Comparison of ENCODE assay signal across 1 cellular context in the genomic region with DNA sequence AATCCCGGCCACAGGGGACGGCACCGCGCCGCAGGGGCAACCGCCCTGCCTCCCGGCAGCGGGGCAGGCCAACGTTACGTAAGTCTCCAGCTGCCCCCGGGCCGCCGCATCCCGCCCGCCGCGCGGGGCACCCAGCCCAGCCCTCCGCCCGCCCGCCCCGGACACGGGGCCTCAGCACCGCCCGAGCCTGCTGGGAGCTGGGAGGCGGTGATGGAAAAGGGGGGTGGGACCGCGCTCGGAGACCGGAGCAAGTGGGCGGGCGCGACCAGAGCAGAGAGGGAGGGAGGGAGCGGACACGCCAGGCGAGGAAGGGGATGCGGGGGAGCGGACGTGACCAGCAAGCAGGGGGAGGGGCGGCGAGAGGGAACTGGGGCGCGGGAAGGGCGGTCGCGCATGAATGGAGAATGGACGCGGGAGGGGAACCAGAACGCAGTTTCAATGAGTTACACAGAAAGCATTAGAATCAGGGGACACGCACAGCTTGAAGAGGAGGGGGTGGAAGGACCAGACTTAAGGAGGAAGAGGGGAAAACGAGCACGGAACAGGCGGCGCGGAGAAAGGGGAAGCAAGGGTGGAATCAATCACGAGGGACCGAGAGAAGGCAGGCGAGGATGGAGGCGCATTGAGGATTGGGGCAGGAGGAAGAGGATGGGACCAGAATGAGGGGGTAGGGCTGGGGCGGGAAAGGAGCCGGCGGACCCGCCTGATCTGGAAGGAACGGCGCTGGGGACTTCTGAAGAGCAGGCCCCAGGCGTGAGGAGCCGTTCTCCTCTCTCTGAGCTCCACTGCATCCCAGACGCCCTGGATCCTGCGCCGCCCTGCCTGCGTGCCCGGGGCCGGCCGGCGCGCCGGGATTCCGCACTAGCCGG.
TF ChIP-seq lines count a peak whose summit lies in the region.

No MANE protein-coding gene starts in this region.

TF ChIP-seq in GM12878, 131 proteins besides CTCF, POLR2A, EP300 and RAD21 (continued from another document and continues in another):
- TF ChIP-seq, protein P1, sequence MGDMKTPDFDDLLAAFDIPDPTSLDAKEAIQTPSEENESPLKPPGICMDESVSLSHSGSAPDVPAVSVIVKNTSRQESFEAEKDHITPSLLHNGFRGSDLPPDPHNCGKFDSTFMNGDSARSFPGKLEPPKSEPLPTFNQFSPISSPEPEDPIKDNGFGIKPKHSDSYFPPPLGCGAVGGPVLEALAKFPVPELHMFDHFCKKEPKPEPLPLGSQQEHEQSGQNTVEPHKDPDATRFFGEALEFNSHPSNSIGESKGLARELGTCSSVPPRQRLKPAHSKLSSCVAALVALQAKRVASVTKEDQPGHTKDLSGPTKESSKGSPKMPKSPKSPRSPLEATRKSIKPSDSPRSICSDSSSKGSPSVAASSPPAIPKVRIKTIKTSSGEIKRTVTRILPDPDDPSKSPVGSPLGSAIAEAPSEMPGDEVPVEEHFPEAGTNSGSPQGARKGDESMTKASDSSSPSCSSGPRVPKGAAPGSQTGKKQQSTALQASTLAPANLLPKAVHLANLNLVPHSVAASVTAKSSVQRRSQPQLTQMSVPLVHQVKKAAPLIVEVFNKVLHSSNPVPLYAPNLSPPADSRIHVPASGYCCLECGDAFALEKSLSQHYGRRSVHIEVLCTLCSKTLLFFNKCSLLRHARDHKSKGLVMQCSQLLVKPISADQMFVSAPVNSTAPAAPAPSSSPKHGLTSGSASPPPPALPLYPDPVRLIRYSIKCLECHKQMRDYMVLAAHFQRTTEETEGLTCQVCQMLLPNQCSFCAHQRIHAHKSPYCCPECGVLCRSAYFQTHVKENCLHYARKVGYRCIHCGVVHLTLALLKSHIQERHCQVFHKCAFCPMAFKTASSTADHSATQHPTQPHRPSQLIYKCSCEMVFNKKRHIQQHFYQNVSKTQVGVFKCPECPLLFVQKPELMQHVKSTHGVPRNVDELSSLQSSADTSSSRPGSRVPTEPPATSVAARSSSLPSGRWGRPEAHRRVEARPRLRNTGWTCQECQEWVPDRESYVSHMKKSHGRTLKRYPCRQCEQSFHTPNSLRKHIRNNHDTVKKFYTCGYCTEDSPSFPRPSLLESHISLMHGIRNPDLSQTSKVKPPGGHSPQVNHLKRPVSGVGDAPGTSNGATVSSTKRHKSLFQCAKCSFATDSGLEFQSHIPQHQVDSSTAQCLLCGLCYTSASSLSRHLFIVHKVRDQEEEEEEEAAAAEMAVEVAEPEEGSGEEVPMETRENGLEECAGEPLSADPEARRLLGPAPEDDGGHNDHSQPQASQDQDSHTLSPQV (IDR thresholded peaks at IDR 0.05) = no peak
- no peak for TF ChIP-seq CBX3 (IDR thresholded peaks at IDR 0.05; ENCODE audit: borderline replicate concordance, low read depth)
- peak; percentile 62 for TF ChIP-seq DPF2 (IDR thresholded peaks at IDR 0.05)
- TF ChIP-seq MXI1 (IDR thresholded peaks at IDR 0.05; ENCODE audit: low read depth, low read length) = no peak; the same call in 1 of the 2 replicates
- TF ChIP-seq ZNF207 (IDR thresholded peaks at IDR 0.05; ENCODE audit: borderline replicate concordance) = no peak; the same call in none of the 2 replicates
- no peak for TF ChIP-seq IRF4 (IDR thresholded peaks at IDR 0.05; ENCODE audit: low read depth, low read length)
- TF ChIP-seq, protein P2, sequence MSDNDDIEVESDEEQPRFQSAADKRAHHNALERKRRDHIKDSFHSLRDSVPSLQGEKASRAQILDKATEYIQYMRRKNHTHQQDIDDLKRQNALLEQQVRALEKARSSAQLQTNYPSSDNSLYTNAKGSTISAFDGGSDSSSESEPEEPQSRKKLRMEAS (IDR thresholded peaks at IDR 0.05; ENCODE audit: low read depth, low read length) = no peak
- TF ChIP-seq, protein P3, sequence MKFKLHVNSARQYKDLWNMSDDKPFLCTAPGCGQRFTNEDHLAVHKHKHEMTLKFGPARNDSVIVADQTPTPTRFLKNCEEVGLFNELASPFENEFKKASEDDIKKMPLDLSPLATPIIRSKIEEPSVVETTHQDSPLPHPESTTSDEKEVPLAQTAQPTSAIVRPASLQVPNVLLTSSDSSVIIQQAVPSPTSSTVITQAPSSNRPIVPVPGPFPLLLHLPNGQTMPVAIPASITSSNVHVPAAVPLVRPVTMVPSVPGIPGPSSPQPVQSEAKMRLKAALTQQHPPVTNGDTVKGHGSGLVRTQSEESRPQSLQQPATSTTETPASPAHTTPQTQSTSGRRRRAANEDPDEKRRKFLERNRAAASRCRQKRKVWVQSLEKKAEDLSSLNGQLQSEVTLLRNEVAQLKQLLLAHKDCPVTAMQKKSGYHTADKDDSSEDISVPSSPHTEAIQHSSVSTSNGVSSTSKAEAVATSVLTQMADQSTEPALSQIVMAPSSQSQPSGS (IDR thresholded peaks at IDR 0.05; ENCODE audit: low read length) = no peak
- peak; percentile 65 for TF ChIP-seq EED (IDR thresholded peaks at IDR 0.05; ENCODE audit: low read depth)
- TF ChIP-seq SPI1 (IDR thresholded peaks at IDR 0.05; ENCODE audit: borderline replicate concordance, insufficient read depth, low read depth, low read length) = 0 out of 2 replicates have a peak, but pooled peaks have one; percentile 15
- no peak for TF ChIP-seq NRF1 (conservative IDR thresholded peaks at IDR 0.05; ENCODE audit: low read depth, low read length)
- no peak for TF ChIP-seq RUNX3 (IDR thresholded peaks at IDR 0.05; ENCODE audit: low read length)
- TF ChIP-seq KDM1A (IDR thresholded peaks at IDR 0.05; ENCODE audit: borderline replicate concordance) = no peak
- no peak for TF ChIP-seq ASH2L (IDR thresholded peaks at IDR 0.05; ENCODE audit: borderline replicate concordance, low read depth)
- TF ChIP-seq, protein P4, sequence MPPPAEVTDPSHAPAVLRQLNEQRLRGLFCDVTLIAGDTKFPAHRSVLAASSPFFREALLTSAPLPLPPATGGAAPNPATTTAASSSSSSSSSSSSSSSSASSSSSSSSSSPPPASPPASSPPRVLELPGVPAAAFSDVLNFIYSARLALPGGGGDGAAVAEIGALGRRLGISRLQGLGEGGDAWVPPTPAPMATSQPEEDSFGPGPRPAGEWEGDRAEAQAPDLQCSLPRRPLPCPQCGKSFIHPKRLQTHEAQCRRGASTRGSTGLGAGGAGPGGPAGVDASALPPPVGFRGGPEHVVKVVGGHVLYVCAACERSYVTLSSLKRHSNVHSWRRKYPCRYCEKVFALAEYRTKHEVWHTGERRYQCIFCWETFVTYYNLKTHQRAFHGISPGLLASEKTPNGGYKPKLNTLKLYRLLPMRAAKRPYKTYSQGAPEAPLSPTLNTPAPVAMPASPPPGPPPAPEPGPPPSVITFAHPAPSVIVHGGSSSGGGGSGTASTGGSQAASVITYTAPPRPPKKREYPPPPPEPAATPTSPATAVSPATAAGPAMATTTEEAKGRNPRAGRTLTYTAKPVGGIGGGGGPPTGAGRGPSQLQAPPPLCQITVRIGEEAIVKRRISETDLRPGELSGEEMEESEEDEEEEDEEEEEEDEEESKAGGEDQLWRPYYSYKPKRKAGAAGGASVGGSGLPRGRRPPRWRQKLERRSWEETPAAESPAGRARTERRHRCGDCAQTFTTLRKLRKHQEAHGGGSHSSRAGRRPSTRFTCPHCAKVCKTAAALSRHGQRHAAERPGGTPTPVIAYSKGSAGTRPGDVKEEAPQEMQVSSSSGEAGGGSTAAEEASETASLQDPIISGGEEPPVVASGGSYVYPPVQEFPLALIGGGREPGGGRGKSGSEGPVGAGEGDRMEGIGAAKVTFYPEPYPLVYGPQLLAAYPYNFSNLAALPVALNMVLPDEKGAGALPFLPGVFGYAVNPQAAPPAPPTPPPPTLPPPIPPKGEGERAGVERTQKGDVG (CRISPR knock-in tag; IDR thresholded peaks at IDR 0.05) = no peak
- TF ChIP-seq ZZZ3 (IDR thresholded peaks at IDR 0.05; ENCODE audit: control insufficient read depth, insufficient read length, low read depth) = no peak
- TF ChIP-seq, protein P5, sequence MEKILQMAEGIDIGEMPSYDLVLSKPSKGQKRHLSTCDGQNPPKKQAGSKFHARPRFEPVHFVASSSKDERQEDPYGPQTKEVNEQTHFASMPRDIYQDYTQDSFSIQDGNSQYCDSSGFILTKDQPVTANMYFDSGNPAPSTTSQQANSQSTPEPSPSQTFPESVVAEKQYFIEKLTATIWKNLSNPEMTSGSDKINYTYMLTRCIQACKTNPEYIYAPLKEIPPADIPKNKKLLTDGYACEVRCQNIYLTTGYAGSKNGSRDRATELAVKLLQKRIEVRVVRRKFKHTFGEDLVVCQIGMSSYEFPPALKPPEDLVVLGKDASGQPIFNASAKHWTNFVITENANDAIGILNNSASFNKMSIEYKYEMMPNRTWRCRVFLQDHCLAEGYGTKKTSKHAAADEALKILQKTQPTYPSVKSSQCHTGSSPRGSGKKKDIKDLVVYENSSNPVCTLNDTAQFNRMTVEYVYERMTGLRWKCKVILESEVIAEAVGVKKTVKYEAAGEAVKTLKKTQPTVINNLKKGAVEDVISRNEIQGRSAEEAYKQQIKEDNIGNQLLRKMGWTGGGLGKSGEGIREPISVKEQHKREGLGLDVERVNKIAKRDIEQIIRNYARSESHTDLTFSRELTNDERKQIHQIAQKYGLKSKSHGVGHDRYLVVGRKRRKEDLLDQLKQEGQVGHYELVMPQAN (conservative IDR thresholded peaks at IDR 0.05) = peak; percentile 61; the same call in 1 of the 2 replicates
- TF ChIP-seq SMC3 (IDR thresholded peaks at IDR 0.05; ENCODE audit: borderline replicate concordance, low read length) = no peak
- TF ChIP-seq ESRRA (IDR thresholded peaks at IDR 0.05; ENCODE audit: low read length) = no peak
- TF ChIP-seq TCF12 (IDR thresholded peaks at IDR 0.05; ENCODE audit: low read depth, low read length) = no peak
- TF ChIP-seq RFX5 (IDR thresholded peaks at IDR 0.05; ENCODE audit: low read depth, low read length) = no peak
- no peak for TF ChIP-seq NFXL1 (IDR thresholded peaks at IDR 0.05; ENCODE audit: borderline replicate concordance)
- TF ChIP-seq, protein P6, sequence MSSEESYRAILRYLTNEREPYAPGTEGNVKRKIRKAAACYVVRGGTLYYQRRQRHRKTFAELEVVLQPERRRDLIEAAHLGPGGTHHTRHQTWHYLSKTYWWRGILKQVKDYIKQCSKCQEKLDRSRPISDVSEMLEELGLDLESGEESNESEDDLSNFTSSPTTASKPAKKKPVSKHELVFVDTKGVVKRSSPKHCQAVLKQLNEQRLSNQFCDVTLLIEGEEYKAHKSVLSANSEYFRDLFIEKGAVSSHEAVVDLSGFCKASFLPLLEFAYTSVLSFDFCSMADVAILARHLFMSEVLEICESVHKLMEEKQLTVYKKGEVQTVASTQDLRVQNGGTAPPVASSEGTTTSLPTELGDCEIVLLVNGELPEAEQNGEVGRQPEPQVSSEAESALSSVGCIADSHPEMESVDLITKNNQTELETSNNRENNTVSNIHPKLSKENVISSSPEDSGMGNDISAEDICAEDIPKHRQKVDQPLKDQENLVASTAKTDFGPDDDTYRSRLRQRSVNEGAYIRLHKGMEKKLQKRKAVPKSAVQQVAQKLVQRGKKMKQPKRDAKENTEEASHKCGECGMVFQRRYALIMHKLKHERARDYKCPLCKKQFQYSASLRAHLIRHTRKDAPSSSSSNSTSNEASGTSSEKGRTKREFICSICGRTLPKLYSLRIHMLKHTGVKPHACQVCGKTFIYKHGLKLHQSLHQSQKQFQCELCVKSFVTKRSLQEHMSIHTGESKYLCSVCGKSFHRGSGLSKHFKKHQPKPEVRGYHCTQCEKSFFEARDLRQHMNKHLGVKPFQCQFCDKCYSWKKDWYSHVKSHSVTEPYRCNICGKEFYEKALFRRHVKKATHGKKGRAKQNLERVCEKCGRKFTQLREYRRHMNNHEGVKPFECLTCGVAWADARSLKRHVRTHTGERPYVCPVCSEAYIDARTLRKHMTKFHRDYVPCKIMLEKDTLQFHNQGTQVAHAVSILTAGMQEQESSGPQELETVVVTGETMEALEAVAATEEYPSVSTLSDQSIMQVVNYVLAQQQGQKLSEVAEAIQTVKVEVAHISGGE (CRISPR knock-in tag; IDR thresholded peaks at IDR 0.05) = no peak
- TF ChIP-seq, protein P7, sequence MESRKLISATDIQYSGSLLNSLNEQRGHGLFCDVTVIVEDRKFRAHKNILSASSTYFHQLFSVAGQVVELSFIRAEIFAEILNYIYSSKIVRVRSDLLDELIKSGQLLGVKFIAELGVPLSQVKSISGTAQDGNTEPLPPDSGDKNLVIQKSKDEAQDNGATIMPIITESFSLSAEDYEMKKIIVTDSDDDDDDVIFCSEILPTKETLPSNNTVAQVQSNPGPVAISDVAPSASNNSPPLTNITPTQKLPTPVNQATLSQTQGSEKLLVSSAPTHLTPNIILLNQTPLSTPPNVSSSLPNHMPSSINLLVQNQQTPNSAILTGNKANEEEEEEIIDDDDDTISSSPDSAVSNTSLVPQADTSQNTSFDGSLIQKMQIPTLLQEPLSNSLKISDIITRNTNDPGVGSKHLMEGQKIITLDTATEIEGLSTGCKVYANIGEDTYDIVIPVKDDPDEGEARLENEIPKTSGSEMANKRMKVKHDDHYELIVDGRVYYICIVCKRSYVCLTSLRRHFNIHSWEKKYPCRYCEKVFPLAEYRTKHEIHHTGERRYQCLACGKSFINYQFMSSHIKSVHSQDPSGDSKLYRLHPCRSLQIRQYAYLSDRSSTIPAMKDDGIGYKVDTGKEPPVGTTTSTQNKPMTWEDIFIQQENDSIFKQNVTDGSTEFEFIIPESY (IDR thresholded peaks at IDR 0.05) = no peak
- no peak for TF ChIP-seq SIN3A (IDR thresholded peaks at IDR 0.05; ENCODE audit: low read depth, low read length)
- no peak for TF ChIP-seq BRCA1 (IDR thresholded peaks at IDR 0.05; ENCODE audit: low read depth, low read length)
- no peak for TF ChIP-seq MYB (IDR thresholded peaks at IDR 0.05; ENCODE audit: borderline replicate concordance, low read depth, low read length)
- TF ChIP-seq CBFB (IDR thresholded peaks at IDR 0.05; ENCODE audit: low read depth) = 0 out of 2 replicates have a peak, but pooled peaks have one; percentile 19
- TF ChIP-seq, protein P8, sequence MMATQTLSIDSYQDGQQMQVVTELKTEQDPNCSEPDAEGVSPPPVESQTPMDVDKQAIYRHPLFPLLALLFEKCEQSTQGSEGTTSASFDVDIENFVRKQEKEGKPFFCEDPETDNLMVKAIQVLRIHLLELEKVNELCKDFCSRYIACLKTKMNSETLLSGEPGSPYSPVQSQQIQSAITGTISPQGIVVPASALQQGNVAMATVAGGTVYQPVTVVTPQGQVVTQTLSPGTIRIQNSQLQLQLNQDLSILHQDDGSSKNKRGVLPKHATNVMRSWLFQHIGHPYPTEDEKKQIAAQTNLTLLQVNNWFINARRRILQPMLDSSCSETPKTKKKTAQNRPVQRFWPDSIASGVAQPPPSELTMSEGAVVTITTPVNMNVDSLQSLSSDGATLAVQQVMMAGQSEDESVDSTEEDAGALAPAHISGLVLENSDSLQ (IDR thresholded peaks at IDR 0.05) = no peak
- TF ChIP-seq, protein P9, sequence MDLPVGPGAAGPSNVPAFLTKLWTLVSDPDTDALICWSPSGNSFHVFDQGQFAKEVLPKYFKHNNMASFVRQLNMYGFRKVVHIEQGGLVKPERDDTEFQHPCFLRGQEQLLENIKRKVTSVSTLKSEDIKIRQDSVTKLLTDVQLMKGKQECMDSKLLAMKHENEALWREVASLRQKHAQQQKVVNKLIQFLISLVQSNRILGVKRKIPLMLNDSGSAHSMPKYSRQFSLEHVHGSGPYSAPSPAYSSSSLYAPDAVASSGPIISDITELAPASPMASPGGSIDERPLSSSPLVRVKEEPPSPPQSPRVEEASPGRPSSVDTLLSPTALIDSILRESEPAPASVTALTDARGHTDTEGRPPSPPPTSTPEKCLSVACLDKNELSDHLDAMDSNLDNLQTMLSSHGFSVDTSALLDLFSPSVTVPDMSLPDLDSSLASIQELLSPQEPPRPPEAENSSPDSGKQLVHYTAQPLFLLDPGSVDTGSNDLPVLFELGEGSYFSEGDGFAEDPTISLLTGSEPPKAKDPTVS (IDR thresholded peaks at IDR 0.05; ENCODE audit: low read depth, low read length) = no peak
